Comparison of ENCODE assay signal across 11 cellular contexts in genomic region chr4:76194325-76194724, GRCh38. TPM values are rescaled to one million over a fixed set of nuclear protein-coding genes. Genes with fewer than 3 reads are reported as not detected.
DNase-seq lines count a peak whose midpoint lies in the region; ATAC-seq and TF ChIP-seq lines count a peak whose summit lies in the region.
"Had no signal": no experiment of that assay in that cellular context is flagged by ENCODE, and none has a peak within 500 bp of the region (broad histone marks: within the 10 kb centered on the region; RNA-seq: fewer than 3 reads in every experiment).

No MANE protein-coding gene starts in this region.

- H3K4me3 ChIP-seq in HCT116 (replicated peaks in 1 of 2; ENCODE audit: low read depth in 1 of 2, low read length in 2 of 2) (no peak overlapping the region), ascending aorta (no peak overlapping the region), left ventricle myocardium inferior (no peak overlapping the region), subcutaneous abdominal adipose tissue (ENCODE audit: low read depth in 1 of 5, low read length in 5 of 5) (no peak overlapping the region)

- H3K27ac ChIP-seq in HCT116 (ENCODE audit: low read depth, low read length) (no peak overlapping the region), ascending aorta (peak overlapping the region; percentile 63 to 65), left ventricle myocardium inferior (replicated peaks) (peak overlapping the region; percentile 74), subcutaneous abdominal adipose tissue (ENCODE audit: low read depth, low read length) (peak overlapping the region; percentile 86)

- peaks cover 0 to 14% of the 10 kb centered on the region in 2 experiments; a peak in 2 of 4 replicates for H3K36me3 ChIP-seq in HCT116 (ENCODE audit: control insufficient read depth in 1 of 2, insufficient read depth in 2 of 2, low read length in 2 of 2)
- H3K36me3 ChIP-seq in ascending aorta = peaks cover 15 to 38% of the 10 kb centered on the region in 2 donors
- peaks cover 37% of the 10 kb centered on the region for H3K36me3 ChIP-seq in left ventricle myocardium inferior
- peaks cover 3 to 28% (median 23%) of the 10 kb centered on the region in 5 donors for H3K36me3 ChIP-seq in subcutaneous abdominal adipose tissue (ENCODE audit: control insufficient read depth in 5 of 5, insufficient read depth in 5 of 5, low read length in 5 of 5)

- no peaks in the 10 kb centered on the region for H3K27me3 ChIP-seq in HCT116 (ENCODE audit: insufficient read depth, low read length)
- no peaks in the 10 kb centered on the region for H3K27me3 ChIP-seq in ascending aorta
- no peaks in the 10 kb centered on the region for H3K27me3 ChIP-seq in left ventricle myocardium inferior (ENCODE audit: low read depth)
- H3K27me3 ChIP-seq in subcutaneous abdominal adipose tissue (ENCODE audit: control insufficient read depth in 5 of 5, insufficient read depth in 4 of 5, low read length in 5 of 5) = no peaks in the 10 kb centered on the region

- H3K9me3 ChIP-seq in HCT116 (ENCODE audit: control insufficient read depth in 1 of 2, insufficient read depth in 1 of 2, low read depth in 1 of 2, low read length in 2 of 2) (no peaks in the 10 kb centered on the region), ascending aorta (peaks cover 0 to 5% of the 10 kb centered on the region in 2 donors), left ventricle myocardium inferior (replicated peaks) (peaks cover 8% of the 10 kb centered on the region), subcutaneous abdominal adipose tissue (ENCODE audit: control insufficient read depth in 5 of 5, low read length in 5 of 5) (peaks cover 0 to 13% (median 10%) of the 10 kb centered on the region in 5 donors)

- POLR2A ChIA-PET in HCT116 (lab: Charles Lee) = no interaction called here

- TF ChIP-seq POLR2A in HCT116 (IDR thresholded peaks at IDR 0.05; ENCODE audit: borderline replicate concordance, extremely low read depth, insufficient read depth, insufficient read length) = no peak

- no peak for DNase-seq in HCT116 (ENCODE audit: low read depth, low spot score)
- peak in 1 of 2 donors; percentile 77 for DNase-seq in ascending aorta (ENCODE audit: low spot score in 2 of 2)
- no peak for DNase-seq in left ventricle myocardium inferior
- no peak for DNase-seq in cerebellum (ENCODE audit: low spot score)
- no peak for DNase-seq in T-helper 1 cell
- DNase-seq: activated T-cell treated with anti-CD3 and anti-CD28 coated beads, Interleukin-2, amount 50 U/mL, for 4 hours; kidney; NCI-H524 treated with DMSO at 0.1 percent for 48 hours had no signal

- H4K20me1 ChIP-seq in HCT116 (ENCODE audit: insufficient read depth) = no peaks in the 10 kb centered on the region

- H3K9me2 ChIP-seq in HCT116 (ENCODE audit: insufficient read depth) = no peaks in the 10 kb centered on the region

- intact Hi-C loops in HCT116 (cut with micrococcal nuclease) = no loop called here
- intact Hi-C loops in ascending aorta (cut with DNase I) = loop anchor here (5.0 to 10.0 kb wide), 2 partner anchors 228 to 560 kb away; partner anchors contain the start of gene CCDC158
- intact Hi-C loops in left ventricle myocardium inferior (cut with micrococcal nuclease) = no loop called here

- peak overlapping the region; percentile 6 for H3K4me2 ChIP-seq in HCT116 (ENCODE audit: low read length)

- H3K9ac ChIP-seq in HCT116 (ENCODE audit: low read length) (peak overlapping the region; percentile 1; the same call in 1 of the 2 replicates), subcutaneous abdominal adipose tissue (ENCODE audit: low read length in 5 of 5) (peak overlapping the region in 1 of 5 donors; percentile 58)

- RAD21 ChIA-PET in HCT116 (lab: Charles Lee; ENCODE audit: low non-redundant PET in 1 of 2, low total read pairs in 2 of 2, uncharacterized antibody in 2 of 2, unreplicated experiment in 2 of 2) = no interaction called here

- peaks cover under 1% of the 10 kb centered on the region; the same call in 1 of the 2 replicates for H3K79me2 ChIP-seq in HCT116 (ENCODE audit: insufficient read depth, low read length)

- ATAC-seq in HCT116 (no peak), HG02571 (IDR thresholded peaks at IDR 0.05; ENCODE audit: unreplicated experiment) (no peak), GM21381 (IDR thresholded peaks at IDR 0.05; ENCODE audit: unreplicated experiment) (no peak)
- ATAC-seq: activated T-cell treated with anti-CD3 and anti-CD28 coated beads, Interleukin-2, amount 50 U/mL, for 4 hours had no signal

- H3K4me1 ChIP-seq in HCT116 (ENCODE audit: control insufficient read depth in 1 of 2, insufficient read depth in 2 of 2, low read length in 2 of 2) (peaks cover 11 to 20% of the 10 kb centered on the region in 2 experiments), ascending aorta (peaks cover 4 to 45% of the 10 kb centered on the region in 2 donors), left ventricle myocardium inferior (peaks cover 79% of the 10 kb centered on the region), subcutaneous abdominal adipose tissue (ENCODE audit: control insufficient read depth in 5 of 5, insufficient read depth in 5 of 5, low read length in 5 of 5) (peaks cover 9 to 79% (median 66%) of the 10 kb centered on the region in 5 donors)

- no peak for TF ChIP-seq RAD21 in HCT116 (IDR thresholded peaks at IDR 0.05; ENCODE audit: low read depth)

- TF ChIP-seq CTCF in HCT116 (IDR thresholded peaks at IDR 0.05 in 2 of 3, conservative IDR thresholded peaks at IDR 0.05 in 1 of 3; ENCODE audit: borderline replicate concordance in 1 of 3, insufficient read depth in 1 of 3, low read depth in 2 of 3, low read length in 2 of 3) = no peak
- no peak for TF ChIP-seq CTCF in ascending aorta (IDR thresholded peaks at IDR 0.05)
- TF ChIP-seq CTCF in left ventricle myocardium inferior (IDR thresholded peaks at IDR 0.05; ENCODE audit: borderline replicate concordance) = no peak

- BruUV-seq in HCT116 (replicated peaks; lab: Mats Ljungman, UMichigan) = no TSS peak

- no peak overlapping the region for H2AFZ ChIP-seq in HCT116 (ENCODE audit: low read depth, low read length, poor library complexity, severe bottlenecking)

- CTCF ChIA-PET in HCT116 (lab: Charles Lee) = no interaction called here

TF ChIP-seq in HCT116, 20 proteins besides CTCF, POLR2A, EP300 and RAD21:
- TF ChIP-seq EZH2phosphoT487 (IDR thresholded peaks at IDR 0.05; ENCODE audit: borderline replicate concordance) (no peak), SRF (IDR thresholded peaks at IDR 0.05; ENCODE audit: low read depth) (no peak), FOSL1 (IDR thresholded peaks at IDR 0.05; ENCODE audit: low read depth) (peak; percentile 35; the same call in 1 of the 2 replicates), CEBPB (IDR thresholded peaks at IDR 0.05; ENCODE audit: low read depth) (peak; percentile 81), SP1 (IDR thresholded peaks at IDR 0.05; ENCODE audit: low read depth) (no peak), ZFX (IDR thresholded peaks at IDR 0.05) (no peak)

RNA-seq across cellular contexts. Expression of gene SCARB2, which starts 19.3 kb away (rescaled TPM):
- total RNA-seq in HCT116 (2021; ENCODE audit: unreplicated experiment) = 51.3 TPM
- polyA plus RNA-seq in HCT116 (2012) = 40.8 and 44.0 TPM in 2 replicates
- 94.1 TPM for total RNA-seq in ascending aorta
- 87.4 TPM for total RNA-seq in left ventricle myocardium inferior
- 342 TPM for total RNA-seq in cerebellum

RNA-seq across cellular contexts. Expression of gene NUP54, which starts 46.1 kb away (rescaled TPM):
- total RNA-seq in HCT116 (2021; ENCODE audit: unreplicated experiment) (53.9 TPM), ascending aorta (20.2 TPM), left ventricle myocardium inferior (18.0 TPM), cerebellum (78.5 TPM)
- polyA plus RNA-seq in HCT116 (2012) = 27.9 and 38.9 TPM in 2 replicates

RNA-seq across cellular contexts. Expression of gene FAM47E, which starts 57.2 kb away (rescaled TPM):
- total RNA-seq in HCT116 (2021; ENCODE audit: unreplicated experiment) = 0.91 TPM
- polyA plus RNA-seq in HCT116 (2012) = 0.54 and 0.65 TPM in 2 replicates
- not detected for total RNA-seq in ascending aorta
- 3.0 TPM for total RNA-seq in left ventricle myocardium inferior
- total RNA-seq in cerebellum = 7.3 TPM
- total RNA-seq: activated T-cell treated with anti-CD3 and anti-CD28 coated beads, Interleukin-2, amount 50 U/mL, for 4 hours had no signal
